10 cellular contexts compared by ENCODE assay signal in genomic region chr4:76733380-76733779, GRCh38.
DNase-seq lines count a peak whose midpoint lies in the region; ATAC-seq and TF ChIP-seq lines count a peak whose summit lies in the region.
"Had no signal": no experiment of that assay in that cellular context is flagged by ENCODE, and none has a peak within 500 bp of the region (broad histone marks: within the 10 kb centered on the region; RNA-seq: fewer than 3 reads in every experiment).

No MANE protein-coding gene starts in this region.

- H3K4me3 Mint-ChIP-seq in activated CD8-positive, alpha-beta memory T cell treated with anti-CD3 and anti-CD28 coated beads, Interleukin-2, amount 10 ng/mL, durations not matched to agents 7 days and 5 days: no peak overlapping the region
- H3K4me3 Mint-ChIP-seq in naive thymus-derived CD4-positive, alpha-beta T cell: no peak overlapping the region

- no peaks in the 10 kb centered on the region; a peak in 1 of 22 replicates for H4K20me1 ChIP-seq in BLaER1 treated with 17β-estradiol and CSF1 and Interleukin-3, amounts not matched to agents 10 nM and 100 nM

- peak; percentile 63 for ATAC-seq in HG02885 (IDR thresholded peaks at IDR 0.05; ENCODE audit: poor library complexity, unreplicated experiment)
- no peak for ATAC-seq in activated CD8-positive, alpha-beta memory T cell treated with anti-CD3 and anti-CD28 coated beads, Interleukin-2, amount 10 ng/mL, durations not matched to agents 7 days and 5 days
- ATAC-seq in naive thymus-derived CD4-positive, alpha-beta T cell: no peak

- peaks cover 0 to 87% (median 40%) of the 10 kb centered on the region in 11 experiments; a peak in 14 of 22 replicates for H3K36me3 ChIP-seq in BLaER1 treated with 17β-estradiol and CSF1 and Interleukin-3, amounts not matched to agents 10 nM and 100 nM
- H3K36me3 ChIP-seq in esophagus squamous epithelium: peaks cover 0 to 14% (median 0%) of the 10 kb centered on the region in 3 donors
- H3K36me3 ChIP-seq in vagina: no peaks in the 10 kb centered on the region
- H3K36me3 ChIP-seq in naive thymus-derived CD4-positive, alpha-beta T cell (ENCODE audit: control insufficient read depth in 2 of 3, insufficient read depth in 3 of 3, low read length in 3 of 3): no peaks in the 10 kb centered on the region

- H3K27me3 Mint-ChIP-seq in activated CD8-positive, alpha-beta memory T cell treated with anti-CD3 and anti-CD28 coated beads, Interleukin-2, amount 10 ng/mL, durations not matched to agents 7 days and 5 days: peaks cover 32% of the 10 kb centered on the region
- peaks cover 0 to 13% (median 4%) of the 10 kb centered on the region in 5 donors for H3K27me3 Mint-ChIP-seq in naive thymus-derived CD4-positive, alpha-beta T cell

- TF ChIP-seq CTCF in esophagus squamous epithelium (IDR thresholded peaks at IDR 0.05): peak in 5 of 6 experiments; percentile 21 to 41 (median 37)
- no peak for TF ChIP-seq CTCF in vagina (IDR thresholded peaks at IDR 0.05)

- POLR2A ChIA-PET in naive thymus-derived CD4-positive, alpha-beta T cell (lab: Charles Lee): no interaction called here

- TF ChIP-seq POLR2A in esophagus squamous epithelium (IDR thresholded peaks at IDR 0.05): no peak
- no peak for TF ChIP-seq POLR2A in vagina (IDR thresholded peaks at IDR 0.05)

- no peak overlapping the region for H3K27ac Mint-ChIP-seq in activated CD8-positive, alpha-beta memory T cell treated with anti-CD3 and anti-CD28 coated beads, Interleukin-2, amount 10 ng/mL, durations not matched to agents 7 days and 5 days
- H3K27ac Mint-ChIP-seq in naive thymus-derived CD4-positive, alpha-beta T cell: no peak overlapping the region

- H3K27me3 ChIP-seq in BLaER1 treated with 17β-estradiol and CSF1 and Interleukin-3, amounts not matched to agents 10 nM and 100 nM: peaks cover 0 to 25% (median 0%) of the 10 kb centered on the region in 11 experiments; a peak in 4 of 22 replicates
- H3K27me3 ChIP-seq in esophagus squamous epithelium (no peaks in the 10 kb centered on the region), vagina (no peaks in the 10 kb centered on the region)
- no peaks in the 10 kb centered on the region for H3K27me3 ChIP-seq in naive thymus-derived CD4-positive, alpha-beta T cell (ENCODE audit: control insufficient read depth in 2 of 2, insufficient read depth in 2 of 2, low read length in 2 of 2)

- no peaks in the 10 kb centered on the region for H3K36me3 Mint-ChIP-seq in activated CD8-positive, alpha-beta memory T cell treated with anti-CD3 and anti-CD28 coated beads, Interleukin-2, amount 10 ng/mL, durations not matched to agents 7 days and 5 days
- no peaks in the 10 kb centered on the region for H3K36me3 Mint-ChIP-seq in naive thymus-derived CD4-positive, alpha-beta T cell

- H3K9me3 ChIP-seq in BLaER1 treated with 17β-estradiol and CSF1 and Interleukin-3, amounts not matched to agents 10 nM and 100 nM (replicated peaks in 1 of 11): no peaks in the 10 kb centered on the region; a peak in 1 of 22 replicates
- no peaks in the 10 kb centered on the region for H3K9me3 ChIP-seq in esophagus squamous epithelium
- H3K9me3 ChIP-seq in vagina: no peaks in the 10 kb centered on the region
- H3K9me3 ChIP-seq in naive thymus-derived CD4-positive, alpha-beta T cell (ENCODE audit: control insufficient read depth in 2 of 3, low read length in 3 of 3): no peaks in the 10 kb centered on the region

- CTCF ChIA-PET in activated CD8-positive, alpha-beta memory T cell treated with anti-CD3 and anti-CD28 coated beads, Interleukin-2, amount 10 ng/mL, durations not matched to agents 7 days and 5 days (lab: Charles Lee): no interaction called here
- CTCF ChIA-PET in naive thymus-derived CD4-positive, alpha-beta T cell (lab: Charles Lee): no interaction called here

- peaks cover 5% of the 10 kb centered on the region for H3K4me1 Mint-ChIP-seq in activated CD8-positive, alpha-beta memory T cell treated with anti-CD3 and anti-CD28 coated beads, Interleukin-2, amount 10 ng/mL, durations not matched to agents 7 days and 5 days
- peaks cover 0 to 5% (median 0%) of the 10 kb centered on the region in 7 donors for H3K4me1 Mint-ChIP-seq in naive thymus-derived CD4-positive, alpha-beta T cell

- H3K4me1 ChIP-seq in BLaER1 treated with 17β-estradiol and CSF1 and Interleukin-3, amounts not matched to agents 10 nM and 100 nM: peaks cover 0 to 44% (median 27%) of the 10 kb centered on the region in 10 experiments; a peak in 17 of 20 replicates
- peaks cover 0 to 11% (median 0%) of the 10 kb centered on the region in 3 donors for H3K4me1 ChIP-seq in esophagus squamous epithelium
- H3K4me1 ChIP-seq in vagina: peaks cover 13% of the 10 kb centered on the region
- no peaks in the 10 kb centered on the region for H3K4me1 ChIP-seq in naive thymus-derived CD4-positive, alpha-beta T cell (ENCODE audit: control insufficient read depth in 2 of 2, insufficient read depth in 2 of 2, low read length in 2 of 2)

- no peak overlapping the region for H3K4me3 ChIP-seq in BLaER1 treated with 17β-estradiol and CSF1 and Interleukin-3, amounts not matched to agents 10 nM and 100 nM
- H3K4me3 ChIP-seq in esophagus squamous epithelium (no peak overlapping the region), vagina (no peak overlapping the region)
- no peak overlapping the region for H3K4me3 ChIP-seq in naive thymus-derived CD4-positive, alpha-beta T cell (ENCODE audit: low read length)
- H3K4me3 ChIP-seq: smooth muscle cell had no signal

- H3K9ac ChIP-seq in BLaER1 treated with 17β-estradiol and CSF1 and Interleukin-3, amounts not matched to agents 10 nM and 100 nM: 0 out of 22 replicates have a peak overlapping the region, but pooled peaks of 1 of the 11 experiments have one; percentile 8

- peak overlapping the region in 7 of 11 experiments; percentile 9 to 40 (median 36); a peak in 9 of 22 replicates for H3K4me2 ChIP-seq in BLaER1 treated with 17β-estradiol and CSF1 and Interleukin-3, amounts not matched to agents 10 nM and 100 nM
- H3K4me2 ChIP-seq: smooth muscle cell had no signal

- intact Hi-C loops in esophagus squamous epithelium (cut with DNase I): loop anchor here (10.0 kb wide), 1 partner anchor 219 kb away; no protein-coding TSS in a partner anchor
- intact Hi-C loops in vagina (cut with DNase I): no loop called here
- intact Hi-C loops in naive thymus-derived CD4-positive, alpha-beta T cell (cut with micrococcal nuclease): no loop called here

- H3K27ac ChIP-seq in BLaER1 treated with 17β-estradiol and CSF1 and Interleukin-3, amounts not matched to agents 10 nM and 100 nM: no peak overlapping the region
- H3K27ac ChIP-seq in esophagus squamous epithelium (peak overlapping the region in 1 of 4 donors; percentile 36), vagina (no peak overlapping the region)
- H3K27ac ChIP-seq in naive thymus-derived CD4-positive, alpha-beta T cell (ENCODE audit: low read depth, low read length): no peak overlapping the region

- 73 to 81% methylated on average over 2 of the region's 2 CpGs for WGBS in esophagus squamous epithelium, 2 donors

- DNase-seq in NCI-H748 (lab: John Stamatoyannopoulos, UW; ENCODE audit: unreplicated experiment) (peak; percentile 89), esophagus squamous epithelium (lab: John Stamatoyannopoulos, UW) (no peak), vagina (ENCODE audit: extremely low spot score in 2 of 2) (no peak), UCSD-AML1 (lab: John Stamatoyannopoulos, UW; ENCODE audit: unreplicated experiment) (no peak)
- DNase-seq in activated CD8-positive, alpha-beta memory T cell treated with anti-CD3 and anti-CD28 coated beads, Interleukin-2, amount 10 ng/mL, durations not matched to agents 7 days and 5 days: no peak
- DNase-seq in naive thymus-derived CD4-positive, alpha-beta T cell: no peak
- DNase-seq: AML-193 had no signal

- no peaks in the 10 kb centered on the region for H3K9me3 Mint-ChIP-seq in activated CD8-positive, alpha-beta memory T cell treated with anti-CD3 and anti-CD28 coated beads, Interleukin-2, amount 10 ng/mL, durations not matched to agents 7 days and 5 days (ENCODE audit: low read depth)
- no peaks in the 10 kb centered on the region for H3K9me3 Mint-ChIP-seq in naive thymus-derived CD4-positive, alpha-beta T cell

Comparison
In these comparisons a context has a peak if more than half of its experiments do, and no peak if none do; other contexts are left out.
1. CTCF ChIP-seq: peak in esophagus squamous epithelium (5 of 6); none in vagina (0 of 3).